Comparison of ENCODE assay signal across 9 cellular contexts in genomic region chr16:57265850-57266530, GRCh38. TPM values are rescaled to one million over a fixed set of nuclear protein-coding genes. Genes with fewer than 3 reads are reported as not detected.
DNase-seq lines count a peak whose midpoint lies in the region; TF ChIP-seq lines count a peak whose summit lies in the region.
"Had no signal": no experiment of that assay in that cellular context is flagged by ENCODE, and none has a peak within 500 bp of the region (broad histone marks: within the 10 kb centered on the region; RNA-seq: fewer than 3 reads in every experiment).

No MANE protein-coding gene starts in this region.

- TF ChIP-seq CTCF in mesothelial cell of epicardium (IDR thresholded peaks at IDR 0.05; ENCODE audit: unreplicated experiment), result no peak
- TF ChIP-seq CTCF in GM13976 (IDR thresholded peaks at IDR 0.05; ENCODE audit: borderline replicate concordance, control extremely low read depth, extremely low read depth, insufficient read depth, missing control alignments), result no peak

- H3K27ac Mint-ChIP-seq in mesothelial cell of epicardium, result peak overlapping the region; percentile 30

- peak; percentile 54 for DNase-seq in A172 (ENCODE audit: low spot score)
- peak; percentile 25 for DNase-seq in NCI-H2171 (lab: John Stamatoyannopoulos, UW)
- no peak for DNase-seq in mesothelial cell of epicardium (ENCODE audit: low spot score in 2 of 2, unreplicated experiment in 2 of 2)
- no peak for DNase-seq in epidermal melanocyte (ENCODE audit: insufficient read length, low spot score)
- DNase-seq in GM13976 (ENCODE audit: low spot score), result no peak
- DNase-seq in SIG-M5 treated with dmso at 0.1 percent for 504 hours (lab: John Stamatoyannopoulos, UW; ENCODE audit: unreplicated experiment), result no peak
- DNase-seq in NCI-H2196 (lab: John Stamatoyannopoulos, UW; ENCODE audit: unreplicated experiment), result no peak

- H3K36me3 Mint-ChIP-seq in mesothelial cell of epicardium, result no peaks in the 10 kb centered on the region

- H3K27ac ChIP-seq in cingulate gyrus (ENCODE audit: low read depth, low read length), result peak overlapping the region; percentile 93
- H3K27ac ChIP-seq: uterus had no signal

- in situ Hi-C loops in GM13976 (cut with MboI; ENCODE audit: low sequenced_read_pairs, unreplicated experiment), result no loop called here

- H3K4me3 Mint-ChIP-seq in mesothelial cell of epicardium, result no peak overlapping the region

- peaks cover 17% of the 10 kb centered on the region for H3K4me1 Mint-ChIP-seq in mesothelial cell of epicardium

- no peaks in the 10 kb centered on the region for H3K27me3 Mint-ChIP-seq in mesothelial cell of epicardium (ENCODE audit: low read depth)

- no peaks in the 10 kb centered on the region for H3K9me3 Mint-ChIP-seq in mesothelial cell of epicardium

RNA-seq across cellular contexts. Expression of gene PLLP, which starts 18.5 kb away (rescaled TPM):
- 0.55 TPM in 1 of 2 replicates, not detected in the other for total RNA-seq in A172 (2014; rRNA removed; shearing (Covaris generic))
- total RNA-seq in mesothelial cell of epicardium, result 1.1 to 1.8 TPM (median 1.2 TPM) in 3 replicates

RNA-seq across cellular contexts. Expression of gene ARL2BP, which starts 20.9 kb away (rescaled TPM):
- 165 and 172 TPM in 2 replicates for total RNA-seq in A172 (2014; rRNA removed; shearing (Covaris generic))
- total RNA-seq in mesothelial cell of epicardium, result 34.4 to 38.2 TPM (median 35.9 TPM) in 3 replicates

Comparison
In these comparisons a context has a peak if more than half of its experiments do, and no peak if none do; other contexts are left out.
1. DNase-seq: peak in A172 (single experiment) and NCI-H2171 (single experiment); none in mesothelial cell of epicardium (0 of 2), epidermal melanocyte (single experiment), GM13976 (single experiment), SIG-M5 treated with dmso at 0.1 percent for 504 hours (single experiment) and NCI-H2196 (single experiment).